ENCODE assay signal across 29 cellular contexts in the genomic region with DNA sequence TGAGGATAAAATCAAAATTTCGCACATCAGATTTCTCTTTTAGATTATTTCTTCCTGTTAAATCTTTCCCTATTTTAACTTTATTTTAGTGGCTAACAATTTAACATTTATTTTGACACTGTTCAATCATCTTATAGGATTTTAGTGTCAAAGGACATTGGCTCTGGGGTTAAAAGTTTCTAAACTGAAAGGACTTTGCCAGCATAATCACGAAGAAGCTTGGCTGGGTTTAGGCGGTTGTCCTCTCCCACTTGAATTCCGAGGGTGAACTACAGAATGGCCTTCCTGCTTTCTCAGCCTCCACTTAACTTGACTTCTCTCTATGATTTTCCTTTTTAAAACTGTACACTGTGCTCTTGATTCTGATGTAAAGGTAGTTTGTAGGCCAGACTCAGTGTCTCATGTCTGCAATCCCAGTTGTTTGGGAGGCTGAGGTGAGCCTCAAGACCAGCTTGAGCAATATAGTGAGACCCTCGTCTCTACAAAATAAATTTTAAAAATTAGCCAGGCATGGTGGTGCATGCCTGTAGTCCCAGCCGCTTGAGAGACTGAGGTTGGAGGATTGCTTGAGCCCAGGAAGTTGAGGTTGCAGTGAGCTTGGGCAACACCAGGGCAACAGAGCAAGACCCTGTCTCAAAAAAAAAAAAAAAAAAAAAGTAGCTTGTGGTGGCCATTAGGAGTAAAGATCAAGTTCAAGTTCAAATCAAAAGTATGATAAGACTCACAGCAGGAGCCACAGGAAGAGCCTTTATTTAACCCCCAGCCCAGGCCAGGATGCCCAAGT. TPM values are rescaled to one million over a fixed set of nuclear protein-coding genes. Genes with fewer than 3 reads are reported as not detected.
DNase-seq lines count a peak whose midpoint lies in the region; ATAC-seq and TF ChIP-seq lines count a peak whose summit lies in the region.
"Had no signal": no experiment of that assay in that cellular context is flagged by ENCODE, and none has a peak within 500 bp of the region (broad histone marks: within the 10 kb centered on the region; RNA-seq: fewer than 3 reads in every experiment).

No MANE protein-coding gene starts in this region.

- DNase-seq in GM23248 (peak; percentile 6), WTC11 (ENCODE audit: low spot score) (no peak), fibroblast of lung (ENCODE audit: low read depth in 2 of 2) (no peak), gastrocnemius medialis (no peak), DMS53 treated with DMSO at 0.1 percent for 48 hours (lab: John Stamatoyannopoulos, UW; ENCODE audit: unreplicated experiment) (no peak), NCI-H2029 treated with DMSO at 0.1 percent for 48 hours (lab: John Stamatoyannopoulos, UW) (no peak), T-helper 9 cell (no peak)
- DNase-seq: activated CD4-positive, alpha-beta T cell treated with anti-CD3 and anti-CD28 coated beads for 4 hours; activated gamma-delta T cell treated with Interleukin-2 at 50 U/mL for 16 hours; activated T-cell treated with anti-CD3 and anti-CD28 coated beads, Interleukin-2, amount 50 U/mL, for 1 hour; effector memory CD4-positive, alpha-beta T cell; foreskin melanocyte; HCEC 1CT; hippocampal formation; KG1; left colon; naive B cell; NCI-H1436 treated with DMSO at 0.1 percent for 48 hours; NCI-H446 treated with DMSO at 0.1 percent for 48 hours; nucleus accumbens; OCI-M1; SK-N-SH; stimulated activated CD4-positive, alpha-beta T cell treated with anti-CD3 and anti-CD28 coated beads, Interleukin-4, amount 100 ng/mL, for 24 hours; substantia nigra; T-helper 2 cell had no signal

- WGBS in GM23248 (ENCODE audit: low coverage in 1 of 2, low lambda C conversion rate in 2 of 2, missing lambda C conversion rate in 2 of 2), 2 experiments, result 54 to 65% methylated on average over 6 of the region's 6 CpGs

- ATAC-seq in WTC11 (no peak), gastrocnemius medialis (no peak), GM21619 (IDR thresholded peaks at IDR 0.05; ENCODE audit: unreplicated experiment) (no peak)
- ATAC-seq: left colon; stimulated activated effector memory CD8-positive, alpha-beta T cell treated with anti-CD3 and anti-CD28 coated beads, Interleukin-12 subunit alpha, Interleukin-12 subunit beta, amount 100 ng/mL, for 72 hours had no signal

- H3K36me3 Mint-ChIP-seq in WTC11, result no peaks in the 10 kb centered on the region
- H3K36me3 Mint-ChIP-seq: CD14-positive monocyte, naive B cell had no signal

- no peak overlapping the region for H3K9ac ChIP-seq in GM23248
- H3K9ac ChIP-seq in fibroblast of lung (ENCODE audit: insufficient read depth, low read length), result no peak overlapping the region
- H3K9ac ChIP-seq: SK-N-SH had no signal

- no peaks in the 10 kb centered on the region for H3K9me3 Mint-ChIP-seq in WTC11
- H3K9me3 Mint-ChIP-seq: CD14-positive monocyte; naive B cell; stimulated activated effector memory CD8-positive, alpha-beta T cell treated with anti-CD3 and anti-CD28 coated beads, Interleukin-12 subunit alpha, Interleukin-12 subunit beta, amount 100 ng/mL, for 72 hours had no signal

- TF ChIP-seq CTCF in WTC11 (IDR thresholded peaks at IDR 0.05), result no peak
- TF ChIP-seq CTCF in fibroblast of lung (conservative IDR thresholded peaks at IDR 0.05 in 1 of 2, IDR thresholded peaks at IDR 0.05 in 1 of 2; ENCODE audit: low read depth in 1 of 2, low read length in 2 of 2), result no peak
- no peak for TF ChIP-seq CTCF in gastrocnemius medialis (IDR thresholded peaks at IDR 0.05 in 4 of 5, conservative IDR thresholded peaks at IDR 0.05 in 1 of 5)

- intact Hi-C loops in gastrocnemius medialis (cut with DNase I; ENCODE audit: low total_unique reads), result no loop called here

- H3K27ac Mint-ChIP-seq in WTC11, result no peak overlapping the region
- H3K27ac Mint-ChIP-seq: stimulated activated effector memory CD8-positive, alpha-beta T cell treated with anti-CD3 and anti-CD28 coated beads, Interleukin-12 subunit alpha, Interleukin-12 subunit beta, amount 100 ng/mL, for 72 hours had no signal

- H3K27me3 Mint-ChIP-seq in WTC11 (ENCODE audit: low read depth), result no peaks in the 10 kb centered on the region; the same call in 1 of the 2 replicates
- H3K27me3 Mint-ChIP-seq: naive B cell had no signal

- peaks cover 31% of the 10 kb centered on the region for H3K4me1 Mint-ChIP-seq in WTC11

- no peaks in the 10 kb centered on the region for H3K36me3 ChIP-seq in GM23248 (ENCODE audit: low read depth)
- H3K36me3 ChIP-seq in fibroblast of lung (ENCODE audit: control insufficient read depth, insufficient read depth, low read length), result no peaks in the 10 kb centered on the region
- H3K36me3 ChIP-seq in gastrocnemius medialis, result no peaks in the 10 kb centered on the region
- H3K36me3 ChIP-seq: breast epithelium had no signal

- H3K9me3 ChIP-seq in GM23248 (ENCODE audit: low read depth) (no peaks in the 10 kb centered on the region), fibroblast of lung (ENCODE audit: control insufficient read depth, insufficient read depth, low read depth, low read length) (no peaks in the 10 kb centered on the region), gastrocnemius medialis (no peaks in the 10 kb centered on the region)
- H3K9me3 ChIP-seq: breast epithelium, SK-N-SH had no signal

- H3K27me3 ChIP-seq in GM23248 (replicated peaks; ENCODE audit: insufficient read depth) (no peaks in the 10 kb centered on the region), fibroblast of lung (ENCODE audit: control insufficient read depth, insufficient read depth, low read length) (no peaks in the 10 kb centered on the region), gastrocnemius medialis (no peaks in the 10 kb centered on the region)
- H3K27me3 ChIP-seq: breast epithelium had no signal

- POLR2A ChIA-PET in WTC11 (lab: Charles Lee), result interaction anchor here (1.3 kb wide), 1 partner anchor 14 kb away, joined by 4 read pairs; no protein-coding TSS in a partner anchor

- no peak for TF ChIP-seq POLR2A in gastrocnemius medialis (IDR thresholded peaks at IDR 0.05)

- no peak overlapping the region for H3K27ac ChIP-seq in GM23248
- H3K27ac ChIP-seq in fibroblast of lung (ENCODE audit: insufficient read depth, low read length), result no peak overlapping the region
- peak overlapping the region in 3 of 4 donors; percentile 20 to 52 (median 43) for H3K27ac ChIP-seq in gastrocnemius medialis
- H3K27ac ChIP-seq: breast epithelium had no signal

- no peak overlapping the region for H3K4me3 ChIP-seq in GM23248
- no peak overlapping the region for H3K4me3 ChIP-seq in fibroblast of lung (replicated peaks in 1 of 4; ENCODE audit: control extremely low read depth in 1 of 4, insufficient read depth in 1 of 4, low read depth in 3 of 4, low read length in 4 of 4)
- H3K4me3 ChIP-seq in gastrocnemius medialis, result no peak overlapping the region
- H3K4me3 ChIP-seq: breast epithelium had no signal

- CTCF ChIA-PET in WTC11 (lab: Charles Lee), result interaction anchor here (1.1 to 1.5 kb wide), 3 partner anchors 27 to 247 kb away, joined by 3 to 4 read pairs (median 4); no protein-coding TSS in a partner anchor

- H3K79me2 ChIP-seq in GM23248 (ENCODE audit: insufficient read depth) (no peaks in the 10 kb centered on the region), fibroblast of lung (ENCODE audit: control insufficient read depth, insufficient read depth, low read length) (no peaks in the 10 kb centered on the region)

- H3F3A ChIP-seq in GM23248 (ENCODE audit: insufficient read depth), result peaks cover 6% of the 10 kb centered on the region; the same call in 1 of the 2 replicates

- H2AFZ ChIP-seq in GM23248 (peak overlapping the region; percentile 91), fibroblast of lung (ENCODE audit: low read length) (peak overlapping the region; percentile 49)

- no peaks in the 10 kb centered on the region for H3K9me2 ChIP-seq in GM23248 (ENCODE audit: insufficient read depth)
- H3K9me2 ChIP-seq: SK-N-SH had no signal

- H3K4me1 ChIP-seq in GM23248 (ENCODE audit: insufficient read depth), result peaks cover 26% of the 10 kb centered on the region
- H3K4me1 ChIP-seq in fibroblast of lung (ENCODE audit: control insufficient read depth, extremely low read depth, insufficient read depth, low read length), result peaks cover 3% of the 10 kb centered on the region
- peaks cover 0 to 3% of the 10 kb centered on the region in 2 donors for H3K4me1 ChIP-seq in gastrocnemius medialis
- H3K4me1 ChIP-seq: breast epithelium had no signal

- H3K4me2 ChIP-seq in GM23248 (ENCODE audit: unreplicated experiment) (no peak overlapping the region), fibroblast of lung (ENCODE audit: extremely low read depth, insufficient read depth, low read length) (peak overlapping the region; percentile 55)
- H3K4me2 ChIP-seq: SK-N-SH had no signal

- in situ Hi-C loops in GM23248 (cut with MboI) (no loop called here), gastrocnemius medialis (cut with MboI; ENCODE audit: low sequenced_read_pairs in 4 of 4) (no loop called here)

- H3K4me3 Mint-ChIP-seq in WTC11, result no peak overlapping the region
- H3K4me3 Mint-ChIP-seq: CD14-positive monocyte; stimulated activated effector memory CD8-positive, alpha-beta T cell treated with anti-CD3 and anti-CD28 coated beads, Interleukin-12 subunit alpha, Interleukin-12 subunit beta, amount 100 ng/mL, for 72 hours had no signal

- H4K20me1 ChIP-seq in GM23248 (ENCODE audit: insufficient read depth) (no peaks in the 10 kb centered on the region), fibroblast of lung (ENCODE audit: control insufficient read depth, extremely low read depth, insufficient read depth, low read length) (no peaks in the 10 kb centered on the region)

RNA-seq across cellular contexts. Expression of a gene that starts 54.8 kb away (rescaled TPM):
- total RNA-seq in GM23248 (2014; rRNA removed; shearing (Covaris generic)), result 25.8 and 34.8 TPM in 2 replicates
- polyA plus RNA-seq in GM23248 (2016; fragmentation: Nextera tagmentation; extraction: Ambion mirVana), result 21.5 and 23.1 TPM in 2 replicates
- 13.2 to 14.2 TPM (median 13.4 TPM) in 3 replicates for total RNA-seq in WTC11 (2021)
- total RNA-seq in fibroblast of lung, result 19.3 and 32.7 TPM in 2 replicates
- 24.0 and 24.8 TPM in 2 replicates for polyA plus RNA-seq in fibroblast of lung
- polyA plus RNA-seq in fibroblast of lung (2012), result 14.0 and 15.7 TPM in 2 replicates
- polyA minus RNA-seq in fibroblast of lung (ENCODE audit: low replicate concordance), result 6.0 and 6.7 TPM in 2 replicates
- total RNA-seq in gastrocnemius medialis, result 10 to 100 TPM; 10.2 to 18.9 (median 12.1) TPM

Comparison
In these comparisons a context has a peak if more than half of its experiments do, and no peak if none do; other contexts are left out.
1. H3K27ac ChIP-seq: peak in gastrocnemius medialis (3 of 4); none in GM23248 (single experiment) and fibroblast of lung (single experiment).